18 cellular contexts compared by ENCODE assay signal in the genomic region with DNA sequence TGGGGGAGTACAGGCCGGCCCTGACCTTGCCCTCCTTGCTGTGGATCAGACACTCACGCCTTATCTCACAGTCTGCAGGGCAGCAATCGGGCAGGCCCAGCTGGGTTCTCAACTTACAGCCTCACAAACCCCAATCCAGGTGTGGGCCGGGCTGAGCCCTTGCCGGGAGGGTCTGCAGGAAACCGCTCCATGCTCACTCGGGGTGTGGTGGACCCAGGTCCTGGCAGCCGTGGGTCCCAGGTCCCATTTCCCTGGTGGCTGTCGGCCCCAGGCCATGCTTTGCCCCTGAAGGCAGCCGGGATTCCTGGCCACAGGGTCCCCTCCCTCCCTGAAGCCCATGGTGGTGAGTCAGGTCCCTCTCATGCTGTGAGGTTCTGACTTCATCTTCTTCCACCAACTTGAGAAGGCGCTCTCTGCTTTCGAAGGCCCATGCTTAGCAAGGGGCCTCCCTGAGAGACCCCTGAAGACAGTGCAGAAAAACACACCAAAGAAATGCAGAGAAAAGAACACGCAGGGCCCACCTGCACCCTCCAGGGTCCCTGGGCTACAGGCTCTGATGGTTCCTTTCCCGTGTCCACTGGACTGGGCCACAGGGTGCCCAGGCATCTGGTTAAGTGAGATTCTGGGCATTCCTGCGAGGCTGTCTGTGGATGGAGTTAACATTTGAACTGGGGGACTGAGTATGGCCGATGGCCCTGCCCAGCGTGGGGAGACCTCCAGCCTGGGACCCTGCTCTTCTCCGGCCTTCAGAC.
DNase-seq lines count a peak whose midpoint lies in the region; ATAC-seq lines count a peak whose summit lies in the region.
"Had no signal": no experiment of that assay in that cellular context is flagged by ENCODE, and none has a peak within 500 bp of the region (broad histone marks: within the 10 kb centered on the region; RNA-seq: fewer than 3 reads in every experiment).

No MANE protein-coding gene starts in this region.

- no peaks in the 10 kb centered on the region for H3K27me3 ChIP-seq in H7 (ENCODE audit: control insufficient read depth, insufficient read depth, low read length)

- no peaks in the 10 kb centered on the region for H3K4me1 Mint-ChIP-seq in activated CD8-positive, alpha-beta memory T cell treated with anti-CD3 and anti-CD28 coated beads, Interleukin-2, amount 10 ng/mL, durations not matched to agents 7 days and 5 days
- H3K4me1 Mint-ChIP-seq: B cell had no signal

- no peak for ATAC-seq in activated CD8-positive, alpha-beta memory T cell treated with anti-CD3 and anti-CD28 coated beads, Interleukin-2, amount 10 ng/mL, durations not matched to agents 7 days and 5 days
- ATAC-seq in sciatic nerve: no peak
- no peak for ATAC-seq in HG03520 (IDR thresholded peaks at IDR 0.05; ENCODE audit: unreplicated experiment)
- ATAC-seq: HCT116 had no signal

- no peak overlapping the region for H3K27ac Mint-ChIP-seq in activated CD8-positive, alpha-beta memory T cell treated with anti-CD3 and anti-CD28 coated beads, Interleukin-2, amount 10 ng/mL, durations not matched to agents 7 days and 5 days
- H3K27ac Mint-ChIP-seq: B cell had no signal

- no peaks in the 10 kb centered on the region for H3K36me3 Mint-ChIP-seq in activated CD8-positive, alpha-beta memory T cell treated with anti-CD3 and anti-CD28 coated beads, Interleukin-2, amount 10 ng/mL, durations not matched to agents 7 days and 5 days

- no peak overlapping the region for H3K4me3 ChIP-seq in H7 (ENCODE audit: insufficient read depth, low read depth, low read length)

- H3K27me3 Mint-ChIP-seq in activated CD8-positive, alpha-beta memory T cell treated with anti-CD3 and anti-CD28 coated beads, Interleukin-2, amount 10 ng/mL, durations not matched to agents 7 days and 5 days: no peaks in the 10 kb centered on the region
- H3K27me3 Mint-ChIP-seq: B cell had no signal

- intact Hi-C loops in sciatic nerve (cut with DNase I): no loop called here

- CTCF ChIA-PET in activated CD8-positive, alpha-beta memory T cell treated with anti-CD3 and anti-CD28 coated beads, Interleukin-2, amount 10 ng/mL, durations not matched to agents 7 days and 5 days (lab: Charles Lee): no interaction called here

- DNase-seq in activated CD8-positive, alpha-beta memory T cell treated with anti-CD3 and anti-CD28 coated beads for 24 hours: peak; percentile 44
- DNase-seq in activated CD8-positive, alpha-beta memory T cell treated with anti-CD3 and anti-CD28 coated beads, Interleukin-2, amount 10 ng/mL, durations not matched to agents 7 days and 5 days: no peak
- DNase-seq in H7 (peak; percentile 24), left kidney (ENCODE audit: low read depth, low spot score) (peak; percentile 6), sciatic nerve (ENCODE audit: low spot score) (peak; percentile 49), SHP77 treated with DMSO at 0.1 percent for 48 hours (lab: John Stamatoyannopoulos, UW) (no peak), anterior cingulate cortex (lab: John Stamatoyannopoulos, UW) (no peak)
- DNase-seq: COR-L47, GDM1, MV-4-11, NCI-H1694 treated with DMSO at 0.1 percent for 48 hours, NCI-H2107, NCI-H510A, NCI-H774, SIG-M5 had no signal

- H3K9me3 Mint-ChIP-seq in activated CD8-positive, alpha-beta memory T cell treated with anti-CD3 and anti-CD28 coated beads, Interleukin-2, amount 10 ng/mL, durations not matched to agents 7 days and 5 days (ENCODE audit: low read depth): no peaks in the 10 kb centered on the region

- no peak overlapping the region for H3K4me3 Mint-ChIP-seq in activated CD8-positive, alpha-beta memory T cell treated with anti-CD3 and anti-CD28 coated beads, Interleukin-2, amount 10 ng/mL, durations not matched to agents 7 days and 5 days
- H3K4me3 Mint-ChIP-seq: B cell had no signal

- no peaks in the 10 kb centered on the region for H3K36me3 ChIP-seq in H7 (replicated peaks; ENCODE audit: control insufficient read depth, insufficient read depth, low read length)

Comparison
In these comparisons a context has a peak if more than half of its experiments do, and no peak if none do; other contexts are left out.
1. DNase-seq: peak in activated CD8-positive, alpha-beta memory T cell treated with anti-CD3 and anti-CD28 coated beads for 24 hours (single experiment), H7 (single experiment), left kidney (single experiment) and sciatic nerve (single experiment); none in activated CD8-positive, alpha-beta memory T cell treated with anti-CD3 and anti-CD28 coated beads, Interleukin-2, amount 10 ng/mL, durations not matched to agents 7 days and 5 days (single experiment), SHP77 treated with DMSO at 0.1 percent for 48 hours (single experiment) and anterior cingulate cortex (0 of 58).